In genomic region chr20:45359406-45360148, GRCh38 we compare ENCODE assay signal across 9 cellular contexts. TPM values are rescaled to one million over a fixed set of nuclear protein-coding genes. Genes with fewer than 3 reads are reported as not detected.
DNase-seq lines count a peak whose midpoint lies in the region; ATAC-seq, FAIRE-seq and TF ChIP-seq lines count a peak whose summit lies in the region.
"Had no signal": no experiment of that assay in that cellular context is flagged by ENCODE, and none has a peak within 500 bp of the region (broad histone marks: within the 10 kb centered on the region; RNA-seq: fewer than 3 reads in every experiment).

No MANE protein-coding gene starts in this region.

- H3K27me3 Mint-ChIP-seq in T-helper 2 cell treated with Interferon-gamma antibody and Interleukin-4, amounts not matched to agents 5 μg/mL and 100 μg/mL, for 36 hours (ENCODE audit: low read depth), result peaks cover 2% of the 10 kb centered on the region
- H3K27me3 Mint-ChIP-seq: stimulated activated memory B cell treated with anti-CD40 and anti-IgM and Interleukin-4, amounts not matched to agents 10 μg/mL and 1 μg/mL and 100 μg/mL, for 72 hours had no signal

- H3K9me3 ChIP-seq in breast epithelium, result no peaks in the 10 kb centered on the region
- H3K9me3 ChIP-seq in HepG2 (ENCODE audit: low read length), result no peaks in the 10 kb centered on the region

- H3K36me3 ChIP-seq in breast epithelium, result no peaks in the 10 kb centered on the region
- no peaks in the 10 kb centered on the region for H3K36me3 ChIP-seq in HepG2 (replicated peaks in 1 of 2; ENCODE audit: control insufficient read depth in 1 of 2, insufficient read depth in 2 of 2, low read length in 2 of 2)

- H3K27me3 ChIP-seq in breast epithelium (no peaks in the 10 kb centered on the region), HepG2 (ENCODE audit: control insufficient read depth in 1 of 2, insufficient read depth in 2 of 2, low read length in 2 of 2) (no peaks in the 10 kb centered on the region; a peak in 2 of 5 replicates)

- H3K4me1 Mint-ChIP-seq in T-helper 2 cell treated with Interferon-gamma antibody and Interleukin-4, amounts not matched to agents 5 μg/mL and 100 μg/mL, for 36 hours (ENCODE audit: low read depth), result peaks cover 48% of the 10 kb centered on the region

- H3K27ac ChIP-seq in breast epithelium (peak overlapping the region; percentile 97), HepG2 (ENCODE audit: extremely low read length, insufficient read depth, low read length) (peak overlapping the region; percentile 57), substantia nigra (ENCODE audit: low read depth, low read length, poor library complexity, severe bottlenecking) (peak overlapping the region; percentile 4)

- no peak for TF ChIP-seq CTCF in breast epithelium (IDR thresholded peaks at IDR 0.05)
- no peak for TF ChIP-seq CTCF in HepG2 (CRISPR knock-in tag; IDR thresholded peaks at IDR 0.05)

- H2AFZ ChIP-seq in HepG2 (ENCODE audit: low read length), result no peak overlapping the region

- no peak overlapping the region for H3K4me3 Mint-ChIP-seq in T-helper 2 cell treated with Interferon-gamma antibody and Interleukin-4, amounts not matched to agents 5 μg/mL and 100 μg/mL, for 36 hours
- H3K4me3 Mint-ChIP-seq: stimulated activated memory B cell treated with anti-CD40 and anti-IgM and Interleukin-4, amounts not matched to agents 10 μg/mL and 1 μg/mL and 100 μg/mL, for 72 hours had no signal

- FAIRE-seq in HepG2 (lab: Jason Lieb, UNC), result peak; percentile 8

- ATAC-seq in HepG2 (peak; percentile 13), GM21381 (IDR thresholded peaks at IDR 0.05; ENCODE audit: unreplicated experiment) (no peak), GM19324 (IDR thresholded peaks at IDR 0.05; ENCODE audit: low FRiP score, unreplicated experiment) (no peak)
- ATAC-seq: stimulated activated memory B cell treated with anti-CD40 and anti-IgM and Interleukin-4, amounts not matched to agents 10 μg/mL and 1 μg/mL and 100 μg/mL, for 72 hours had no signal

- intact Hi-C loops in breast epithelium (cut with DNase I; ENCODE audit: low total_unique reads), result no loop called here
- intact Hi-C loops in HepG2 (cut with micrococcal nuclease; ENCODE audit: unreplicated experiment), result loop anchor here (1.0 to 5.0 kb wide), 5 partner anchors 15 to 413 kb away; partner anchors contain the start of gene PIGT

- TF ChIP-seq POLR2A in breast epithelium (IDR thresholded peaks at IDR 0.05) (no peak), HepG2 (IDR thresholded peaks at IDR 0.05; ENCODE audit: insufficient read depth in 1 of 2, low read depth in 2 of 2, low read length in 2 of 2) (peak in 1 of 2 experiments; percentile 58; a peak in 2 of 4 replicates)

- H4K20me1 ChIP-seq in HepG2 (ENCODE audit: insufficient read depth, low read length), result peaks cover 5% of the 10 kb centered on the region; the same call in 1 of the 2 replicates

- no peaks in the 10 kb centered on the region for H3K9me3 Mint-ChIP-seq in T-helper 2 cell treated with Interferon-gamma antibody and Interleukin-4, amounts not matched to agents 5 μg/mL and 100 μg/mL, for 36 hours
- H3K9me3 Mint-ChIP-seq: stimulated activated memory B cell treated with anti-CD40 and anti-IgM and Interleukin-4, amounts not matched to agents 10 μg/mL and 1 μg/mL and 100 μg/mL, for 72 hours had no signal

- in situ Hi-C loops in HepG2 (cut with HindIII; ENCODE audit: extremely low pct_ligation_motif_present, low pct_unique_long_range_greater_than_20kb), result no loop called here

- CTCF ChIA-PET in HepG2 (lab: Yijun Ruan, JAX; ENCODE audit: low intra/inter-chr PET ratio, low total read pairs), result interaction anchor here (1.1 kb wide), 1 partner anchor 37 kb away, joined by 3 read pairs; no protein-coding TSS in a partner anchor

- peak overlapping the region; percentile 83 for H3K4me2 ChIP-seq in HepG2 (ENCODE audit: low read depth, low read length)

- under 1% methylated on average over 9 of the region's 9 CpGs for WGBS in HepG2 (ENCODE audit: low lambda C conversion rate)

- POLR2A ChIA-PET in HepG2 (lab: Yijun Ruan, JAX), result interaction anchor here (0.9 to 29.5 kb wide), 10 partner anchors 11 to 412 kb away, joined by 3 to 1422 read pairs (median 5); partner anchors contain the start of genes PIGT and SDC4

- peaks cover 9% of the 10 kb centered on the region for H3K79me2 ChIP-seq in HepG2 (ENCODE audit: insufficient read depth, low read length)

- no peak overlapping the region for H3K27ac Mint-ChIP-seq in T-helper 2 cell treated with Interferon-gamma antibody and Interleukin-4, amounts not matched to agents 5 μg/mL and 100 μg/mL, for 36 hours
- H3K27ac Mint-ChIP-seq: stimulated activated memory B cell treated with anti-CD40 and anti-IgM and Interleukin-4, amounts not matched to agents 10 μg/mL and 1 μg/mL and 100 μg/mL, for 72 hours had no signal

- no peaks in the 10 kb centered on the region for H3K36me3 Mint-ChIP-seq in T-helper 2 cell treated with Interferon-gamma antibody and Interleukin-4, amounts not matched to agents 5 μg/mL and 100 μg/mL, for 36 hours (ENCODE audit: low read depth)
- H3K36me3 Mint-ChIP-seq: stimulated activated memory B cell treated with anti-CD40 and anti-IgM and Interleukin-4, amounts not matched to agents 10 μg/mL and 1 μg/mL and 100 μg/mL, for 72 hours had no signal

- no peak for TF ChIP-seq RAD21 in HepG2 (CRISPR knock-in tag; IDR thresholded peaks at IDR 0.05)

- TF ChIP-seq EP300 in HepG2 (IDR thresholded peaks at IDR 0.05; ENCODE audit: low read depth in 2 of 2, low read length in 2 of 2) (peak; percentile 54 to 58; a peak in 3 of 4 replicates), HepG2 (CRISPR knock-in tag; IDR thresholded peaks at IDR 0.05; ENCODE audit: borderline replicate concordance) (peak; percentile 10; the same call in 1 of the 2 replicates)

- TSS peak; percentile 41 for BruUV-seq in HepG2 (replicated peaks; lab: Mats Ljungman, UMichigan)

- H3K4me1 ChIP-seq in breast epithelium (peaks cover 5 to 35% of the 10 kb centered on the region in 2 donors), HepG2 (ENCODE audit: insufficient read depth, low read length) (peaks cover 78% of the 10 kb centered on the region)

- peak overlapping the region; percentile 36 for H3K9ac ChIP-seq in HepG2 (ENCODE audit: insufficient read depth, low read depth, low read length)

- DNase-seq in HuH-7 (ENCODE audit: low spot score), result peak; percentile 59
- DNase-seq in breast epithelium (ENCODE audit: low spot score in 2 of 2), result peak in 1 of 2 donors; percentile 90
- DNase-seq in HepG2 (ENCODE audit: low spot score), result peak; percentile 82
- no peak for DNase-seq in substantia nigra (lab: John Stamatoyannopoulos, UW)
- DNase-seq in T-helper 2 cell treated with Interferon-gamma antibody and Interleukin-4, amounts not matched to agents 5 μg/mL and 100 μg/mL, for 36 hours (ENCODE audit: low spot score), result no peak
- no peak for DNase-seq in NCI-H510A (lab: John Stamatoyannopoulos, UW)

- H3K4me3 ChIP-seq in breast epithelium (peak overlapping the region in 1 of 3 donors; percentile 15), HepG2 (replicated peaks in 1 of 3; ENCODE audit: insufficient read depth in 1 of 3, low read depth in 2 of 3, low read length in 3 of 3) (peak overlapping the region; percentile 26 to 55 (median 32))

RNA-seq across cellular contexts. Expression of gene SYS1, which starts 3.4 kb away (rescaled TPM):
- total RNA-seq in breast epithelium (10 to 100 TPM; 30.8 to 56.3 (median 47.3) TPM), HepG2 (2016; rRNA removed; fragmentation: Illumina TruSeq; extraction: Trizol) (22.0 and 38.3 TPM in 2 replicates)
- 17.7 and 19.7 TPM in 2 replicates for total RNA-seq in HepG2 (2016; cell fraction: cytosol; rRNA removed; fragmentation: Illumina TruSeq; extraction: Trizol; ENCODE audit: low read depth)
- 22.2 and 38.4 TPM in 2 replicates for total RNA-seq in HepG2 (2016; cell fraction: insoluble cytoplasmic fraction; rRNA removed; fragmentation: Illumina TruSeq; extraction: Trizol)
- 35.6 and 38.6 TPM in 2 replicates for total RNA-seq in HepG2 (2016; cell fraction: membrane; rRNA removed; fragmentation: Illumina TruSeq; extraction: Trizol)
- total RNA-seq in HepG2 (2016; cell fraction: nucleus; rRNA removed; fragmentation: Illumina TruSeq; extraction: Trizol), result 39.9 and 40.9 TPM in 2 replicates
- 65.6 and 75.9 TPM in 2 replicates for polyA plus RNA-seq in HepG2 (2011; rRNA removed)
- 66.7 and 88.3 TPM in 2 replicates for polyA plus RNA-seq in HepG2 (2011; cell fraction: cytosol; rRNA removed)
- polyA plus RNA-seq in HepG2 (2011; cell fraction: nucleus; rRNA removed), result 46.0 and 49.6 TPM in 2 replicates
- 22.5 and 24.8 TPM in 2 replicates for polyA plus RNA-seq in HepG2 (2012)
- 16.5 and 19.7 TPM in 2 replicates for polyA plus RNA-seq in HepG2 (2016; cell fraction: cytosol; fragmentation: Illumina TruSeq; extraction: Trizol; ENCODE audit: low read depth)
- polyA plus RNA-seq in HepG2 (2016; cell fraction: insoluble cytoplasmic fraction; fragmentation: Illumina TruSeq; extraction: Trizol; ENCODE audit: low read depth), result 24.3 and 27.0 TPM in 2 replicates
- polyA plus RNA-seq in HepG2 (2016; cell fraction: membrane; fragmentation: Illumina TruSeq; extraction: Trizol; ENCODE audit: low read depth), result 29.1 and 31.7 TPM in 2 replicates
- 41.1 and 42.9 TPM in 2 replicates for polyA plus RNA-seq in HepG2 (2016; cell fraction: nucleus; fragmentation: Illumina TruSeq; extraction: Trizol; ENCODE audit: insufficient read depth, low read depth)
- polyA minus RNA-seq in HepG2 (2011; rRNA and poly(A)+ RNA removed; ENCODE audit: low replicate concordance), result 127 and 240 TPM in 2 replicates
- polyA minus RNA-seq in HepG2 (2011; cell fraction: cytosol; rRNA and poly(A)+ RNA removed), result 35.0 and 40.9 TPM in 2 replicates
- polyA minus RNA-seq in HepG2 (2011; cell fraction: nucleus; rRNA and poly(A)+ RNA removed), result 56.0 and 62.5 TPM in 2 replicates

RNA-seq across cellular contexts. Expression of gene SDC4, which starts 11.4 kb away (rescaled TPM):
- total RNA-seq in breast epithelium, result 100 to 1,000 TPM in 2 of 3 donors, 10 to 100 TPM in 1; 29.4 to 337 (median 121) TPM
- 36.0 and 65.1 TPM in 2 replicates for total RNA-seq in HepG2 (2016; rRNA removed; fragmentation: Illumina TruSeq; extraction: Trizol)
- total RNA-seq in HepG2 (2016; cell fraction: cytosol; rRNA removed; fragmentation: Illumina TruSeq; extraction: Trizol; ENCODE audit: low read depth), result 6.2 and 6.3 TPM in 2 replicates
- total RNA-seq in HepG2 (2016; cell fraction: insoluble cytoplasmic fraction; rRNA removed; fragmentation: Illumina TruSeq; extraction: Trizol), result 34.4 and 64.3 TPM in 2 replicates
- total RNA-seq in HepG2 (2016; cell fraction: membrane; rRNA removed; fragmentation: Illumina TruSeq; extraction: Trizol), result 21.2 and 23.6 TPM in 2 replicates
- total RNA-seq in HepG2 (2016; cell fraction: nucleus; rRNA removed; fragmentation: Illumina TruSeq; extraction: Trizol), result 61.5 and 66.3 TPM in 2 replicates
- 49.0 and 67.2 TPM in 2 replicates for polyA plus RNA-seq in HepG2 (2011; rRNA removed)
- polyA plus RNA-seq in HepG2 (2011; cell fraction: cytosol; rRNA removed), result 51.5 and 81.1 TPM in 2 replicates
- polyA plus RNA-seq in HepG2 (2011; cell fraction: nucleus; rRNA removed), result 16.0 and 26.7 TPM in 2 replicates
- polyA plus RNA-seq in HepG2 (2012), result 44.1 and 51.7 TPM in 2 replicates
- polyA plus RNA-seq in HepG2 (2016; cell fraction: cytosol; fragmentation: Illumina TruSeq; extraction: Trizol; ENCODE audit: low read depth), result 5.0 TPM in 2 replicates
- polyA plus RNA-seq in HepG2 (2016; cell fraction: insoluble cytoplasmic fraction; fragmentation: Illumina TruSeq; extraction: Trizol; ENCODE audit: low read depth), result 33.1 and 34.5 TPM in 2 replicates
- 13.3 and 15.5 TPM in 2 replicates for polyA plus RNA-seq in HepG2 (2016; cell fraction: membrane; fragmentation: Illumina TruSeq; extraction: Trizol; ENCODE audit: low read depth)
- 86.0 and 86.3 TPM in 2 replicates for polyA plus RNA-seq in HepG2 (2016; cell fraction: nucleus; fragmentation: Illumina TruSeq; extraction: Trizol; ENCODE audit: insufficient read depth, low read depth)
- 33.3 and 94.7 TPM in 2 replicates for polyA minus RNA-seq in HepG2 (2011; rRNA and poly(A)+ RNA removed; ENCODE audit: low replicate concordance)
- 68.1 and 88.6 TPM in 2 replicates for polyA minus RNA-seq in HepG2 (2011; cell fraction: cytosol; rRNA and poly(A)+ RNA removed)
- 15.1 and 31.3 TPM in 2 replicates for polyA minus RNA-seq in HepG2 (2011; cell fraction: nucleus; rRNA and poly(A)+ RNA removed)

RNA-seq across cellular contexts. Expression of gene TP53TG5, which starts 18.5 kb away (rescaled TPM):
- total RNA-seq in breast epithelium (1 to 10 TPM in 1 of 3 donors, not detected in 2; 1.3 TPM), HepG2 (2016; rRNA removed; fragmentation: Illumina TruSeq; extraction: Trizol) (not detected in 2 replicates)
- total RNA-seq in HepG2 (2016; cell fraction: cytosol; rRNA removed; fragmentation: Illumina TruSeq; extraction: Trizol; ENCODE audit: low read depth), result not detected in 2 replicates
- not detected in 2 replicates for total RNA-seq in HepG2 (2016; cell fraction: insoluble cytoplasmic fraction; rRNA removed; fragmentation: Illumina TruSeq; extraction: Trizol)
- total RNA-seq in HepG2 (2016; cell fraction: membrane; rRNA removed; fragmentation: Illumina TruSeq; extraction: Trizol), result not detected in 2 replicates
- total RNA-seq in HepG2 (2016; cell fraction: nucleus; rRNA removed; fragmentation: Illumina TruSeq; extraction: Trizol), result not detected in 2 replicates
- polyA plus RNA-seq in HepG2 (2011; rRNA removed), result 0.11 TPM in 1 of 2 replicates, not detected in the other
- polyA plus RNA-seq in HepG2 (2011; cell fraction: cytosol; rRNA removed), result not detected in 2 replicates
- not detected in 2 replicates for polyA plus RNA-seq in HepG2 (2011; cell fraction: nucleus; rRNA removed)
- 0.32 and 0.45 TPM in 2 replicates for polyA plus RNA-seq in HepG2 (2012)
- not detected in 2 replicates for polyA plus RNA-seq in HepG2 (2016; cell fraction: cytosol; fragmentation: Illumina TruSeq; extraction: Trizol; ENCODE audit: low read depth)
- not detected in 2 replicates for polyA plus RNA-seq in HepG2 (2016; cell fraction: insoluble cytoplasmic fraction; fragmentation: Illumina TruSeq; extraction: Trizol; ENCODE audit: low read depth)
- not detected in 2 replicates for polyA plus RNA-seq in HepG2 (2016; cell fraction: membrane; fragmentation: Illumina TruSeq; extraction: Trizol; ENCODE audit: low read depth)
- polyA plus RNA-seq in HepG2 (2016; cell fraction: nucleus; fragmentation: Illumina TruSeq; extraction: Trizol; ENCODE audit: insufficient read depth, low read depth), result not detected in 2 replicates
- polyA minus RNA-seq in HepG2 (2011; rRNA and poly(A)+ RNA removed; ENCODE audit: low replicate concordance), result not detected in 2 replicates
- not detected in 2 replicates for polyA minus RNA-seq in HepG2 (2011; cell fraction: cytosol; rRNA and poly(A)+ RNA removed)
- not detected in 2 replicates for polyA minus RNA-seq in HepG2 (2011; cell fraction: nucleus; rRNA and poly(A)+ RNA removed)

RNA-seq across cellular contexts. Expression of gene DBNDD2, which starts 48.5 kb away (rescaled TPM):
- total RNA-seq in breast epithelium (10 to 100 TPM; 32.2 to 49.2 (median 44.5) TPM), HepG2 (2016; rRNA removed; fragmentation: Illumina TruSeq; extraction: Trizol) (16.7 and 19.6 TPM in 2 replicates)
- total RNA-seq in HepG2 (2016; cell fraction: cytosol; rRNA removed; fragmentation: Illumina TruSeq; extraction: Trizol; ENCODE audit: low read depth), result 27.1 and 31.8 TPM in 2 replicates
- total RNA-seq in HepG2 (2016; cell fraction: insoluble cytoplasmic fraction; rRNA removed; fragmentation: Illumina TruSeq; extraction: Trizol), result 17.0 and 18.9 TPM in 2 replicates
- total RNA-seq in HepG2 (2016; cell fraction: membrane; rRNA removed; fragmentation: Illumina TruSeq; extraction: Trizol), result 37.0 and 42.3 TPM in 2 replicates
- 9.4 and 9.5 TPM in 2 replicates for total RNA-seq in HepG2 (2016; cell fraction: nucleus; rRNA removed; fragmentation: Illumina TruSeq; extraction: Trizol)
- polyA plus RNA-seq in HepG2 (2011; rRNA removed), result 47.6 and 50.4 TPM in 2 replicates
- polyA plus RNA-seq in HepG2 (2011; cell fraction: cytosol; rRNA removed), result 44.5 and 55.5 TPM in 2 replicates
- 18.6 and 25.0 TPM in 2 replicates for polyA plus RNA-seq in HepG2 (2011; cell fraction: nucleus; rRNA removed)
- polyA plus RNA-seq in HepG2 (2012), result 22.6 and 31.0 TPM in 2 replicates
- polyA plus RNA-seq in HepG2 (2016; cell fraction: cytosol; fragmentation: Illumina TruSeq; extraction: Trizol; ENCODE audit: low read depth), result 59.2 and 64.6 TPM in 2 replicates
- polyA plus RNA-seq in HepG2 (2016; cell fraction: insoluble cytoplasmic fraction; fragmentation: Illumina TruSeq; extraction: Trizol; ENCODE audit: low read depth), result 33.0 and 35.8 TPM in 2 replicates
- polyA plus RNA-seq in HepG2 (2016; cell fraction: membrane; fragmentation: Illumina TruSeq; extraction: Trizol; ENCODE audit: low read depth), result 58.6 and 59.9 TPM in 2 replicates
- 22.2 and 26.4 TPM in 2 replicates for polyA plus RNA-seq in HepG2 (2016; cell fraction: nucleus; fragmentation: Illumina TruSeq; extraction: Trizol; ENCODE audit: insufficient read depth, low read depth)
- polyA minus RNA-seq in HepG2 (2011; rRNA and poly(A)+ RNA removed; ENCODE audit: low replicate concordance), result 9.7 and 31.5 TPM in 2 replicates
- polyA minus RNA-seq in HepG2 (2011; cell fraction: cytosol; rRNA and poly(A)+ RNA removed), result 4.8 and 11.1 TPM in 2 replicates
- polyA minus RNA-seq in HepG2 (2011; cell fraction: nucleus; rRNA and poly(A)+ RNA removed), result 4.0 and 11.1 TPM in 2 replicates

RNA-seq across cellular contexts. Expression of gene MATN4, which starts 51.5 kb away (rescaled TPM):
- total RNA-seq in breast epithelium, result 1 to 10 TPM in 1 of 3 donors, under 1 TPM in 1, not detected in 1; 0.33 to 1.6 TPM
- total RNA-seq in HepG2 (2016; rRNA removed; fragmentation: Illumina TruSeq; extraction: Trizol), result not detected in 2 replicates
- not detected in 2 replicates for total RNA-seq in HepG2 (2016; cell fraction: cytosol; rRNA removed; fragmentation: Illumina TruSeq; extraction: Trizol; ENCODE audit: low read depth)
- total RNA-seq in HepG2 (2016; cell fraction: insoluble cytoplasmic fraction; rRNA removed; fragmentation: Illumina TruSeq; extraction: Trizol), result not detected in 2 replicates
- not detected in 2 replicates for total RNA-seq in HepG2 (2016; cell fraction: membrane; rRNA removed; fragmentation: Illumina TruSeq; extraction: Trizol)
- total RNA-seq in HepG2 (2016; cell fraction: nucleus; rRNA removed; fragmentation: Illumina TruSeq; extraction: Trizol), result not detected in 2 replicates
- 0.04 TPM in 1 of 2 replicates, not detected in the other for polyA plus RNA-seq in HepG2 (2011; rRNA removed)
- not detected in 2 replicates for polyA plus RNA-seq in HepG2 (2011; cell fraction: cytosol; rRNA removed)
- 0.11 TPM in 1 of 2 replicates, not detected in the other for polyA plus RNA-seq in HepG2 (2011; cell fraction: nucleus; rRNA removed)
- polyA plus RNA-seq in HepG2 (2012), result not detected in 2 replicates
- not detected in 2 replicates for polyA plus RNA-seq in HepG2 (2016; cell fraction: cytosol; fragmentation: Illumina TruSeq; extraction: Trizol; ENCODE audit: low read depth)
- not detected in 2 replicates for polyA plus RNA-seq in HepG2 (2016; cell fraction: insoluble cytoplasmic fraction; fragmentation: Illumina TruSeq; extraction: Trizol; ENCODE audit: low read depth)
- not detected in 2 replicates for polyA plus RNA-seq in HepG2 (2016; cell fraction: membrane; fragmentation: Illumina TruSeq; extraction: Trizol; ENCODE audit: low read depth)
- not detected in 2 replicates for polyA plus RNA-seq in HepG2 (2016; cell fraction: nucleus; fragmentation: Illumina TruSeq; extraction: Trizol; ENCODE audit: insufficient read depth, low read depth)
- not detected in 2 replicates for polyA minus RNA-seq in HepG2 (2011; rRNA and poly(A)+ RNA removed; ENCODE audit: low replicate concordance)
- polyA minus RNA-seq in HepG2 (2011; cell fraction: cytosol; rRNA and poly(A)+ RNA removed), result not detected in 2 replicates
- polyA minus RNA-seq in HepG2 (2011; cell fraction: nucleus; rRNA and poly(A)+ RNA removed), result not detected in 2 replicates

Comparison
In these comparisons a context has a peak if more than half of its experiments do, and no peak if none do; other contexts are left out.
1. DNase-seq: peak in HuH-7 (single experiment) and HepG2 (single experiment); none in substantia nigra (0 of 49), T-helper 2 cell treated with Interferon-gamma antibody and Interleukin-4, amounts not matched to agents 5 μg/mL and 100 μg/mL, for 36 hours (single experiment) and NCI-H510A (single experiment).
2. H3K27ac ChIP-seq: peak in every context shown above with its lines; median percentile 97 in breast epithelium; 57 in HepG2; 4 in substantia nigra.